Comparison of ENCODE assay signal across 8 cellular contexts in the genomic region with DNA sequence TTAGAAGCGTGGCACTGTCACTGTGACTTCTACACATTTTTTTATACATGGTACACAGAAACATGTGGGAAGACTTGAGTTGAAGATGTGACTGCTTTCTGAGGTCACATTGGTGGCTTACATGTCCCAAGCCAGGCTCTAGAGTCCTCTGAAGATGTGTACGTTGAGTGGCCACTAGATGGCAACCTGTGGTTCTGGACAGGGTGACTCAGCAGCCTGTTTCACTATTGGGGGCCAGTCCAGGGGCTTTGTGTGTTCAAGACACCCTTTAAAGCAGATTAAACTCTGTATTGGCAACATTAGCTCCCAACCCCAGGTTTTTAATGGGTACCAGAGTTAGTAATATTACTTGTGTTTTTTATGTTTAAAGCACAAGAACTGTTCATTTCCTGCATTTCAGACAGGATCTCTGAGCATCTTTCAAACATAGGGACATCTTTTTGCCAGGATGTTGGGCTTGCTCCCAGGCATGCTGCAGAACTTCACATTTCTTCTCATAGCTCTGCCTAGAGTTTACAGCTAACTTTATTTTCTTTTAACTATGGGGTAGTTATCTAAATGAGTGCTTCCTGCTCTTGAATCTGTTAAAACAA.
DNase-seq lines count a peak whose midpoint lies in the region; ATAC-seq and TF ChIP-seq lines count a peak whose summit lies in the region.

No MANE protein-coding gene starts in this region.

- no peak for TF ChIP-seq POLR2A in NB4 (IDR thresholded peaks at IDR 0.05; ENCODE audit: extremely low read depth, insufficient read length)

- ATAC-seq in HG02678 (IDR thresholded peaks at IDR 0.05; ENCODE audit: unreplicated experiment) = peak; percentile 98

- TF ChIP-seq CTCF in NB4 (IDR thresholded peaks at IDR 0.05; ENCODE audit: low read depth, low read length) (peak; percentile 91), astrocyte of the spinal cord (IDR thresholded peaks at IDR 0.05; ENCODE audit: low read depth, low read length) (peak; percentile 86)

- no peak overlapping the region for H3K4me3 ChIP-seq in NB4 (ENCODE audit: low read depth, low read length)
- H3K4me3 ChIP-seq in astrocyte of the spinal cord (ENCODE audit: low read depth, low read length) = no peak overlapping the region

- in situ Hi-C loops in astrocyte of the spinal cord (cut with HindIII; ENCODE audit: low sequenced_read_pairs) = no loop called here

- DNase-seq in activated gamma-delta T cell treated with Interleukin-2 at 50 U/mL for 16 hours (peak; percentile 43), activated gamma-delta T cell (lab: John Stamatoyannopoulos, UW) (no peak), NB4 (ENCODE audit: low read depth) (peak; percentile 81), T-helper 2 cell (peak in 4 of 5 experiments; percentile 6 to 76 (median 12)), astrocyte of the spinal cord (ENCODE audit: low read depth, low spot score) (peak; percentile 77), iPS-NIHi11 (ENCODE audit: low spot score) (peak; percentile 86)
- DNase-seq in stimulated activated CD4-positive, alpha-beta T cell treated with anti-CD3 and anti-CD28 coated beads, Interleukin-15, amount 100 ng/mL, for 24 hours = peak; percentile 61
